Comparison of ENCODE assay signal across 8 cellular contexts in the genomic region with DNA sequence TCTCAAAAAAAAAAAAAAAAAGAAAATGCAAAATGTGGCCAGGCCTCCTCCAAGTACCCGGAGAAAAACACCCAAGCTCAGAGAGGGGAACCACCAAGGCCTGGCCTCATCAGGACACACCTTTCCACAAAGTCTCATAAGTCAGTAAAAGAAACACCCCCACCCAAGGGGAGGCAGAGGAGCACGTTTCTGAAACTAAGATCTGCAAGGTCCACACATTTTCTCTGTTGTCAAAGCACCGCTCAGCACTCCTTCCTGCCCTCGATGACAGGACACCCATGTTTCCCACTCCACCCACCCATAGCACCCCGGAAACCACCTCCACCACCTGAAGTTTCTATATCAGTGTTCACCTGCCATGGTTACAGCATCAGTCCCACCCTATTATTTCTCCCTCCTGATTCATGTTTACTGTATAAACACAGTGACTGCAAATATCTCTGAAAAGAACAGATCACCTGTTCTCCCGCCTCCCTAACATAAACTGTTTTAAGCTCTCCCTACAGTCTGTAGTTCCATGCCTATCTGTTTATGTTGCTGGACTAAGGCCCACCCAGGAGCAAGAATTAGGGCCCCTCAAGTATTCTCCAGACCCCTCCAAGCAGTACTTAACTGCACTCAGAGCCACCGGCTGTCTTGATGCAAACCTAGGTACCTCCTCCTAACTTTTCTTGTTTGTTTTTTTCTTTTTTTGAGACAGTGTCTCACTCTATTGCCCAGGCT. TPM values are rescaled to one million over a fixed set of nuclear protein-coding genes. Genes with fewer than 3 reads are reported as not detected.
DNase-seq lines count a peak whose midpoint lies in the region; ATAC-seq, FAIRE-seq and TF ChIP-seq lines count a peak whose summit lies in the region.

No MANE protein-coding gene starts in this region.

- no peak for TF ChIP-seq CTCF in astrocyte (IDR thresholded peaks at IDR 0.05; ENCODE audit: insufficient read depth, low read depth, low read length)

- peaks cover 4% of the 10 kb centered on the region for H3K4me1 Mint-ChIP-seq in astrocyte (ENCODE audit: low read depth, unreplicated experiment)

- H3K27me3 Mint-ChIP-seq in astrocyte (ENCODE audit: low read depth, unreplicated experiment), result peaks cover 3% of the 10 kb centered on the region

- no peak overlapping the region for H3K9ac ChIP-seq in astrocyte (ENCODE audit: low read length)

- no peak overlapping the region for H3K4me3 ChIP-seq in astrocyte (ENCODE audit: insufficient read depth, low read depth, low read length)

- ATAC-seq in GM18502 (IDR thresholded peaks at IDR 0.05; ENCODE audit: poor library complexity, unreplicated experiment) (peak; percentile 58), HG02642 (IDR thresholded peaks at IDR 0.05; ENCODE audit: poor library complexity, unreplicated experiment) (peak; percentile 55)

- peak overlapping the region; percentile 44 for H3K27ac Mint-ChIP-seq in astrocyte (ENCODE audit: unreplicated experiment)

- H3K36me3 Mint-ChIP-seq in astrocyte (ENCODE audit: low read depth, unreplicated experiment), result peaks cover 8% of the 10 kb centered on the region

- H3K4me2 ChIP-seq in astrocyte (ENCODE audit: low read length), result no peak overlapping the region

- no peak overlapping the region for H3K27ac ChIP-seq in astrocyte (ENCODE audit: low read depth, low read length)

- H3K4me3 Mint-ChIP-seq in astrocyte (ENCODE audit: unreplicated experiment), result peak overlapping the region; percentile 90

- H3K9me3 Mint-ChIP-seq in astrocyte (ENCODE audit: unreplicated experiment), result no peaks in the 10 kb centered on the region

- H3K4me1 ChIP-seq in astrocyte (ENCODE audit: insufficient read depth, low read length), result peaks cover 21% of the 10 kb centered on the region

- H4K20me1 ChIP-seq in astrocyte (ENCODE audit: insufficient read depth, low read length), result peaks cover 57% of the 10 kb centered on the region

- FAIRE-seq in astrocyte (lab: Jason Lieb, UNC), result no peak

- no peaks in the 10 kb centered on the region for H3K27me3 ChIP-seq in astrocyte (ENCODE audit: insufficient read depth, low read length)

- H3K36me3 ChIP-seq in astrocyte (ENCODE audit: insufficient read depth, low read length), result no peaks in the 10 kb centered on the region

- no peak overlapping the region for H2AFZ ChIP-seq in astrocyte (ENCODE audit: low read depth, low read length)

- H3K9me3 ChIP-seq in astrocyte (ENCODE audit: insufficient read depth, low read depth, low read length), result no peaks in the 10 kb centered on the region

- no peak for DNase-seq in astrocyte (ENCODE audit: low read depth)
- peak; percentile 60 for DNase-seq in stimulated activated CD8-positive, alpha-beta memory T cell treated with anti-CD3 and anti-CD28 coated beads, Interleukin-12 subunit alpha, Interleukin-12 subunit beta, amount 100 ng/mL, for 1 hour (ENCODE audit: low read depth)
- DNase-seq in GM03348 (ENCODE audit: low spot score), result no peak
- no peak for DNase-seq in retina
- no peak for DNase-seq in NOMO-1 (lab: John Stamatoyannopoulos, UW; ENCODE audit: unreplicated experiment in 2 of 2)

- TF ChIP-seq POLR2A in Raji (IDR thresholded peaks at IDR 0.05; ENCODE audit: insufficient read depth, low read depth, low read length), result peak; percentile 40; the same call in 1 of the 2 replicates

- H3K79me2 ChIP-seq in astrocyte (ENCODE audit: insufficient read depth, low read length), result peaks cover 29% of the 10 kb centered on the region

RNA-seq across cellular contexts. Expression of gene CORO7, which starts 2.0 kb away (rescaled TPM):
- total RNA-seq in astrocyte, result 25.0 and 26.4 TPM in 2 replicates

RNA-seq across cellular contexts. Expression of gene DNAJA3, which starts 11.3 kb away (rescaled TPM):
- 36.4 and 39.8 TPM in 2 replicates for total RNA-seq in astrocyte

RNA-seq across cellular contexts. Expression of gene VASN, which starts 42.7 kb away (rescaled TPM):
- total RNA-seq in astrocyte, result 32.0 and 38.7 TPM in 2 replicates
